In the genomic region with DNA sequence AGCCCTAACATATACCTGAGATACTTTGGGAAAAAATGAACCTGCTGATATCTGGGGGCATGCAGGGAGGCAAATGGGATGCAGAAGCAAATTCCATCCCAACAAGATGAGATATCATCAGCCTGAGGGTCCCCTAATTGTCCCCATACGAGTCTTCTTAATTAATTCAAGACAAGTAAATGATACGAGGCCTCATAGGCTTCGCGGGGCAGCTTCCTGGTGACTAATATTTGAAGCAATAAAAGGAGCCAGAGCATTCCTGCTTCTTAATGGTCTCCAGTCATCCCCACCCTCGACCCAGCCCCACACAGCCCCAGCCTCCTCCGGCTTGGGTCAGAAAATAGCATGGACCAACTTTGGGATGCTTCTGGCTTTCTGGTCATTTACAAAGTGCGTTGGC, we compare ENCODE assay signal across 22 cellular contexts.
DNase-seq lines count a peak whose midpoint lies in the region; ATAC-seq and TF ChIP-seq lines count a peak whose summit lies in the region.
"Had no signal": no experiment of that assay in that cellular context is flagged by ENCODE, and none has a peak within 500 bp of the region (broad histone marks: within the 10 kb centered on the region; RNA-seq: fewer than 3 reads in every experiment).

No MANE protein-coding gene starts in this region.

- peaks cover 2% of the 10 kb centered on the region for H3K27me3 Mint-ChIP-seq in mesothelial cell of epicardium (ENCODE audit: low read depth)

- no peaks in the 10 kb centered on the region for H3K79me2 ChIP-seq in SK-N-SH (ENCODE audit: insufficient read depth)
- H3K79me2 ChIP-seq in OCI-LY3 (ENCODE audit: low read length) = no peaks in the 10 kb centered on the region

- 32% methylated on average over 7 of the region's 7 CpGs for WGBS in SK-N-SH (ENCODE audit: low lambda C conversion rate)

- TF ChIP-seq EP300 in SK-N-SH (IDR thresholded peaks at IDR 0.05; ENCODE audit: borderline replicate concordance in 1 of 2, low read depth in 1 of 2, low read length in 1 of 2) = no peak

- H2AFZ ChIP-seq in SK-N-SH (ENCODE audit: low read depth) (no peak overlapping the region), OCI-LY3 (ENCODE audit: low read depth, low read length) (no peak overlapping the region)
- H2AFZ ChIP-seq: GM23338 had no signal

- POLR2A ChIA-PET in SK-N-SH (lab: Yijun Ruan, JAX) = no interaction called here

- H3K27ac ChIP-seq in SK-N-SH (ENCODE audit: low read depth in 2 of 2, low read length in 1 of 2) (no peak overlapping the region), OCI-LY3 (ENCODE audit: low read length) (no peak overlapping the region)
- H3K27ac ChIP-seq: 22Rv1, A549, BLaER1 had no signal

- ATAC-seq in SK-N-SH treated with all-trans-retinoic acid at 6 μM for 48 hours (no peak), HG03378 (IDR thresholded peaks at IDR 0.05; ENCODE audit: unreplicated experiment) (no peak)
- ATAC-seq: A549; CD8-positive, alpha-beta T cell; GM23338; K562 had no signal

- H3K9ac ChIP-seq in SK-N-SH (no peak overlapping the region), OCI-LY3 (ENCODE audit: low read length) (no peak overlapping the region)
- H3K9ac ChIP-seq: BLaER1 had no signal

- H3K27ac Mint-ChIP-seq in mesothelial cell of epicardium = peak overlapping the region; percentile 75
- H3K27ac Mint-ChIP-seq: CD14-positive monocyte; CD8-positive, alpha-beta T cell; GM23338; HFFc6 had no signal

- H3K27me3 ChIP-seq in SK-N-SH (ENCODE audit: insufficient read depth) = peaks cover 13% of the 10 kb centered on the region; the same call in 1 of the 2 replicates
- peaks cover 62% of the 10 kb centered on the region for H3K27me3 ChIP-seq in OCI-LY3 (ENCODE audit: low read depth, low read length)
- H3K27me3 ChIP-seq: BLaER1 had no signal

- no peaks in the 10 kb centered on the region for H3K36me3 ChIP-seq in SK-N-SH (replicated peaks in 1 of 2; ENCODE audit: control insufficient read depth in 1 of 2, insufficient read depth in 2 of 2, low read length in 1 of 2)
- no peaks in the 10 kb centered on the region for H3K36me3 ChIP-seq in OCI-LY3 (replicated peaks; ENCODE audit: low read depth, low read length)
- H3K36me3 ChIP-seq: BLaER1 had no signal

- no peak for TF ChIP-seq CTCF in SK-N-SH (IDR thresholded peaks at IDR 0.05)
- TF ChIP-seq CTCF in OCI-LY3 (IDR thresholded peaks at IDR 0.05; ENCODE audit: low read depth, low read length) = no peak
- no peak for TF ChIP-seq CTCF in mesothelial cell of epicardium (IDR thresholded peaks at IDR 0.05; ENCODE audit: unreplicated experiment)

- H3K4me3 ChIP-seq in SK-N-SH (ENCODE audit: low read depth in 2 of 2, low read length in 1 of 2) (no peak overlapping the region), OCI-LY3 (ENCODE audit: low read length) (no peak overlapping the region)
- H3K4me3 ChIP-seq: A549, BLaER1, GM23338, K562 had no signal

- H3K4me1 ChIP-seq in SK-N-SH (ENCODE audit: control insufficient read depth in 1 of 2, insufficient read depth in 2 of 2, low read depth in 1 of 2, low read length in 1 of 2) (peaks cover 0 to 25% of the 10 kb centered on the region in 2 experiments; a peak in 1 of 4 replicates), OCI-LY3 (ENCODE audit: low read length) (peaks cover 55% of the 10 kb centered on the region)
- H3K4me1 ChIP-seq: A549 had no signal

- no peak for TF ChIP-seq RAD21 in SK-N-SH (IDR thresholded peaks at IDR 0.05; ENCODE audit: low read length)

- peaks cover 47% of the 10 kb centered on the region for H3K4me1 Mint-ChIP-seq in mesothelial cell of epicardium

- H3K4me2 ChIP-seq in SK-N-SH (no peak overlapping the region), OCI-LY3 (ENCODE audit: low read length) (0 out of 2 replicates have a peak overlapping the region, but pooled peaks have one; percentile 74)
- H3K4me2 ChIP-seq: A549, BLaER1, GM23338 had no signal

- no peaks in the 10 kb centered on the region for H3K9me3 ChIP-seq in SK-N-SH
- no peaks in the 10 kb centered on the region for H3K9me3 ChIP-seq in OCI-LY3 (ENCODE audit: insufficient read depth, low read length)
- H3K9me3 ChIP-seq: A549, BLaER1 had no signal

- no peaks in the 10 kb centered on the region for H3K9me2 ChIP-seq in SK-N-SH

- H4K20me1 ChIP-seq in SK-N-SH (ENCODE audit: insufficient read depth) (no peaks in the 10 kb centered on the region), OCI-LY3 (ENCODE audit: insufficient read depth, low read length) (peaks cover 37% of the 10 kb centered on the region)
- H4K20me1 ChIP-seq: BLaER1 had no signal

- H3F3A ChIP-seq in SK-N-SH (replicated peaks; ENCODE audit: insufficient read depth) = no peaks in the 10 kb centered on the region

- H3K36me3 Mint-ChIP-seq in mesothelial cell of epicardium = no peaks in the 10 kb centered on the region
- H3K36me3 Mint-ChIP-seq: CD14-positive monocyte had no signal

- H3K4me3 Mint-ChIP-seq in mesothelial cell of epicardium = no peak overlapping the region
- H3K4me3 Mint-ChIP-seq: CD14-positive monocyte; CD8-positive, alpha-beta T cell; GM23338; HFFc6 had no signal

- DNase-seq in SK-N-SH (no peak), mesothelial cell of epicardium (ENCODE audit: low spot score in 2 of 2, unreplicated experiment in 2 of 2) (no peak), D341Med (ENCODE audit: low spot score) (no peak), NCI-H1930 (lab: John Stamatoyannopoulos, UW) (no peak)
- DNase-seq: Calu3; CD8-positive, alpha-beta T cell; DMS 273 treated with DMSO at 0.1 percent for 48 hours; DMS53; DND-41; GDM1; HCEC 1CT; HFFc6; IMR-90 had no signal

- H3K9me3 Mint-ChIP-seq in mesothelial cell of epicardium = no peaks in the 10 kb centered on the region
- H3K9me3 Mint-ChIP-seq: CD8-positive, alpha-beta T cell; GM23338; HFFc6 had no signal

- CTCF ChIA-PET in SK-N-SH (lab: Yijun Ruan, JAX) = interaction anchor here (0.8 to 3.3 kb wide), 3 partner anchors 8 to 21 kb away, joined by 3 to 10 read pairs (median 3); no protein-coding TSS in a partner anchor

TF ChIP-seq in SK-N-SH, 30 proteins besides CTCF, POLR2A, EP300 and RAD21:
- TF ChIP-seq TEAD4 (IDR thresholded peaks at IDR 0.05; ENCODE audit: borderline replicate concordance, insufficient read depth) = no peak
- peak; percentile 61 for TF ChIP-seq TCF12 (IDR thresholded peaks at IDR 0.05)

TF ChIP-seq in SK-N-SH treated with all-trans-retinoic acid at 6 μM for 48 hours, 23 proteins besides CTCF, POLR2A, EP300 and RAD21:
- TF ChIP-seq CSDC2 (CRISPR knock-in tag; IDR thresholded peaks at IDR 0.05) (no peak), RARB (CRISPR knock-in tag; IDR thresholded peaks at IDR 0.05) (no peak), ZNF565 (CRISPR knock-in tag; conservative IDR thresholded peaks at IDR 0.05; ENCODE audit: low read depth) (no peak), ZC3H10 (CRISPR knock-in tag; IDR thresholded peaks at IDR 0.05) (no peak), TOX (CRISPR knock-in tag; IDR thresholded peaks at IDR 0.05; ENCODE audit: borderline replicate concordance) (no peak), TCF4 (CRISPR knock-in tag; IDR thresholded peaks at IDR 0.05; ENCODE audit: borderline replicate concordance) (no peak), ZNF8 (CRISPR knock-in tag; IDR thresholded peaks at IDR 0.05) (no peak), BACH2 (CRISPR knock-in tag; IDR thresholded peaks at IDR 0.05; ENCODE audit: borderline replicate concordance) (no peak), GLIS3 (CRISPR knock-in tag; IDR thresholded peaks at IDR 0.05) (no peak), PPARA (CRISPR knock-in tag; IDR thresholded peaks at IDR 0.05; ENCODE audit: borderline replicate concordance) (no peak), ZFP30 (CRISPR knock-in tag; IDR thresholded peaks at IDR 0.05) (no peak)
- TF ChIP-seq, protein P1, sequence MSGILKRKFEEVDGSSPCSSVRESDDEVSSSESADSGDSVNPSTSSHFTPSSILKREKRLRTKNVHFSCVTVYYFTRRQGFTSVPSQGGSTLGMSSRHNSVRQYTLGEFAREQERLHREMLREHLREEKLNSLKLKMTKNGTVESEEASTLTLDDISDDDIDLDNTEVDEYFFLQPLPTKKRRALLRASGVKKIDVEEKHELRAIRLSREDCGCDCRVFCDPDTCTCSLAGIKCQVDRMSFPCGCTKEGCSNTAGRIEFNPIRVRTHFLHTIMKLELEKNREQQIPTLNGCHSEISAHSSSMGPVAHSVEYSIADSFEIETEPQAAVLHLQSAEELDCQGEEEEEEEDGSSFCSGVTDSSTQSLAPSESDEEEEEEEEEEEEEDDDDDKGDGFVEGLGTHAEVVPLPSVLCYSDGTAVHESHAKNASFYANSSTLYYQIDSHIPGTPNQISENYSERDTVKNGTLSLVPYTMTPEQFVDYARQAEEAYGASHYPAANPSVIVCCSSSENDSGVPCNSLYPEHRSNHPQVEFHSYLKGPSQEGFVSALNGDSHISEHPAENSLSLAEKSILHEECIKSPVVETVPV (CRISPR knock-in tag; IDR thresholded peaks at IDR 0.05) = no peak
- TF ChIP-seq, protein P2, sequence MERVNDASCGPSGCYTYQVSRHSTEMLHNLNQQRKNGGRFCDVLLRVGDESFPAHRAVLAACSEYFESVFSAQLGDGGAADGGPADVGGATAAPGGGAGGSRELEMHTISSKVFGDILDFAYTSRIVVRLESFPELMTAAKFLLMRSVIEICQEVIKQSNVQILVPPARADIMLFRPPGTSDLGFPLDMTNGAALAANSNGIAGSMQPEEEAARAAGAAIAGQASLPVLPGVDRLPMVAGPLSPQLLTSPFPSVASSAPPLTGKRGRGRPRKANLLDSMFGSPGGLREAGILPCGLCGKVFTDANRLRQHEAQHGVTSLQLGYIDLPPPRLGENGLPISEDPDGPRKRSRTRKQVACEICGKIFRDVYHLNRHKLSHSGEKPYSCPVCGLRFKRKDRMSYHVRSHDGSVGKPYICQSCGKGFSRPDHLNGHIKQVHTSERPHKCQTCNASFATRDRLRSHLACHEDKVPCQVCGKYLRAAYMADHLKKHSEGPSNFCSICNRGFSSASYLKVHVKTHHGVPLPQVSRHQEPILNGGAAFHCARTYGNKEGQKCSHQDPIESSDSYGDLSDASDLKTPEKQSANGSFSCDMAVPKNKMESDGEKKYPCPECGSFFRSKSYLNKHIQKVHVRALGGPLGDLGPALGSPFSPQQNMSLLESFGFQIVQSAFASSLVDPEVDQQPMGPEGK (CRISPR knock-in tag; IDR thresholded peaks at IDR 0.05; ENCODE audit: borderline replicate concordance) = no peak
TF ChIP-seq in SK-N-SH treated with all-trans-retinoic acid at 6 μM for 48 hours: peak in this region for 0.
